Comparison of ENCODE assay signal across 21 cellular contexts in the genomic region with DNA sequence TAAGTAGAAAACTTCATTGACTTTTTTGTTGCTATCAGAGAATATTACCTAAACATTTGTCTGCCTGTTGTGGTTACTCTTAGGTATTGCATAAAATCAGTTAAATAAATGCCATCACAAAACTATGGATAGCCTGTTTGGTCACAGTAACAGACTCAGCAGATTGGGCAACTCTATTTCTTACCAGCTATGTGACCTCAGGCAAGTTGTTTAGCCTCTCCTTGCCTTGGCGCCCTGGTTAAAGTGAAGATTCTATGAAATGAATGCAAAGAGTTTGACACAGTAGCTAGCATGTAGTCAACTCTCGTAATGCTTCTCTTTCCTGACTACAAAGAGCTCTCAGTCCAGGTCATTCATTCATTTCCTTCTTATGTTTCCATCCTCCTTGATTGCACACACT.
"Had no signal": no experiment of that assay in that cellular context is flagged by ENCODE, and none has a peak within 500 bp of the region (broad histone marks: within the 10 kb centered on the region; RNA-seq: fewer than 3 reads in every experiment).

No MANE protein-coding gene starts in this region.

- H3K27ac Mint-ChIP-seq: dendritic cell treated with granulocyte-macrophage colony-stimulating factor and Interleukin-4, amounts not matched to agents 40 ng/mL and 50 ng/mL, for 4 days; effector memory CD8-positive, alpha-beta T cell; naive thymus-derived CD4-positive, alpha-beta T cell; stimulated activated naive B cell treated with anti-CD40 and anti-IgM and Interleukin-4, amounts not matched to agents 10 μg/mL and 1 μg/mL and 100 μg/mL, for 72 hours; stimulated activated naive CD8-positive, alpha-beta T cell treated with anti-CD3 and anti-CD28 coated beads, Interleukin-15, amount 100 ng/mL, for 72 hours had no signal

- H3K9me3 ChIP-seq: gastrocnemius medialis, heart right ventricle, left ventricle myocardium inferior, lower lobe of right lung, neutrophil, spleen, testis, tibial nerve had no signal

- H3K9me3 Mint-ChIP-seq: dendritic cell treated with granulocyte-macrophage colony-stimulating factor and Interleukin-4, amounts not matched to agents 40 ng/mL and 50 ng/mL, for 4 days had no signal

- FAIRE-seq: colon had no signal

- H3K4me1 ChIP-seq: gastrocnemius medialis, heart right ventricle, left ventricle myocardium inferior, lower lobe of right lung, spleen, tibial nerve had no signal

- H3K4me1 Mint-ChIP-seq: naive thymus-derived CD4-positive, alpha-beta T cell; stimulated activated naive B cell treated with anti-CD40 and anti-IgM and Interleukin-4, amounts not matched to agents 10 μg/mL and 1 μg/mL and 100 μg/mL, for 72 hours; stimulated activated naive CD8-positive, alpha-beta T cell treated with anti-CD3 and anti-CD28 coated beads, Interleukin-15, amount 100 ng/mL, for 72 hours had no signal

- H3K27ac ChIP-seq: gastrocnemius medialis, heart right ventricle, left ventricle myocardium inferior, lower lobe of right lung, neutrophil, spleen, testis, tibial nerve had no signal

- H3K4me3 ChIP-seq: gastrocnemius medialis, heart right ventricle, left ventricle myocardium inferior, lower lobe of right lung, spleen, testis, tibial nerve had no signal

- H3K4me3 Mint-ChIP-seq: dendritic cell treated with granulocyte-macrophage colony-stimulating factor and Interleukin-4, amounts not matched to agents 40 ng/mL and 50 ng/mL, for 4 days; effector memory CD8-positive, alpha-beta T cell; naive thymus-derived CD4-positive, alpha-beta T cell; stimulated activated naive B cell treated with anti-CD40 and anti-IgM and Interleukin-4, amounts not matched to agents 10 μg/mL and 1 μg/mL and 100 μg/mL, for 72 hours; stimulated activated naive CD8-positive, alpha-beta T cell treated with anti-CD3 and anti-CD28 coated beads, Interleukin-15, amount 100 ng/mL, for 72 hours had no signal

- ATAC-seq: effector memory CD8-positive, alpha-beta T cell; gastrocnemius medialis; heart right ventricle; lower lobe of right lung; naive thymus-derived CD4-positive, alpha-beta T cell; sciatic nerve; stimulated activated naive B cell treated with anti-CD40 and anti-IgM and Interleukin-4, amounts not matched to agents 10 μg/mL and 1 μg/mL and 100 μg/mL, for 72 hours; stimulated activated naive CD8-positive, alpha-beta T cell treated with anti-CD3 and anti-CD28 coated beads, Interleukin-15, amount 100 ng/mL, for 72 hours had no signal

- H3K27me3 ChIP-seq: gastrocnemius medialis, heart right ventricle, neutrophil, spleen, testis, tibial nerve had no signal

- DNase-seq: cerebellar nuclear complex; effector memory CD8-positive, alpha-beta T cell; gastrocnemius medialis; heart right ventricle; hypothalamus; left ventricle myocardium inferior; lower lobe of right lung; mesenchymal stem cell; naive thymus-derived CD4-positive, alpha-beta T cell; posterior cingulate gyrus; spleen; stimulated activated CD4-positive, alpha-beta T cell treated with anti-CD3 and anti-CD28 coated beads, Interleukin-2, amount 100 ng/mL, for 24 hours; stimulated activated CD4-positive, alpha-beta T cell treated with anti-CD3 and anti-CD28 coated beads, Interleukin-4, amount 100 ng/mL, for 4 hours; stimulated activated naive B cell treated with anti-CD40 and anti-IgM and Interleukin-4, amounts not matched to agents 10 μg/mL and 1 μg/mL and 100 μg/mL, for 72 hours; stimulated activated naive CD8-positive, alpha-beta T cell treated with anti-CD3 and anti-CD28 coated beads, Interleukin-15, amount 100 ng/mL, for 72 hours; testis had no signal

- H3K36me3 ChIP-seq: gastrocnemius medialis, heart right ventricle, left ventricle myocardium inferior, lower lobe of right lung, neutrophil, spleen, tibial nerve had no signal

- H3K27me3 Mint-ChIP-seq: dendritic cell treated with granulocyte-macrophage colony-stimulating factor and Interleukin-4, amounts not matched to agents 40 ng/mL and 50 ng/mL, for 4 days; effector memory CD8-positive, alpha-beta T cell; naive thymus-derived CD4-positive, alpha-beta T cell; stimulated activated naive B cell treated with anti-CD40 and anti-IgM and Interleukin-4, amounts not matched to agents 10 μg/mL and 1 μg/mL and 100 μg/mL, for 72 hours; stimulated activated naive CD8-positive, alpha-beta T cell treated with anti-CD3 and anti-CD28 coated beads, Interleukin-15, amount 100 ng/mL, for 72 hours had no signal

- H3K36me3 Mint-ChIP-seq: naive thymus-derived CD4-positive, alpha-beta T cell; stimulated activated naive B cell treated with anti-CD40 and anti-IgM and Interleukin-4, amounts not matched to agents 10 μg/mL and 1 μg/mL and 100 μg/mL, for 72 hours had no signal
